31 cellular contexts compared by ENCODE assay signal in genomic region chr20:46377532-46377931, GRCh38. TPM values are rescaled to one million over a fixed set of nuclear protein-coding genes. Genes with fewer than 3 reads are reported as not detected.
DNase-seq lines count a peak whose midpoint lies in the region; ATAC-seq, FAIRE-seq and TF ChIP-seq lines count a peak whose summit lies in the region.
"Had no signal": no experiment of that assay in that cellular context is flagged by ENCODE, and none has a peak within 500 bp of the region (broad histone marks: within the 10 kb centered on the region; RNA-seq: fewer than 3 reads in every experiment).

No MANE protein-coding gene starts in this region.

- intact Hi-C loops in natural killer cell (cut with micrococcal nuclease) (no loop called here), K562 (cut with micrococcal nuclease) (no loop called here), adrenal gland (cut with DNase I) (no loop called here)

- no peak overlapping the region for H3K4me3 Mint-ChIP-seq in natural killer cell
- H3K4me3 Mint-ChIP-seq in natural killer cell treated with Interleukin-12 subunit alpha and Interleukin-12 subunit beta and Interleukin-15 and Interleukin-18, amount 100 ng/mL, for 72 hours, result no peak overlapping the region

- H3K9me3 ChIP-seq in K562 (replicated peaks; ENCODE audit: control insufficient read depth, insufficient read depth, low read depth, low read length), result no peaks in the 10 kb centered on the region
- H3K9me3 ChIP-seq in keratinocyte (ENCODE audit: control insufficient read depth, low read depth, low read length), result no peaks in the 10 kb centered on the region
- no peaks in the 10 kb centered on the region for H3K9me3 ChIP-seq in adrenal gland (replicated peaks in 1 of 3)
- H3K9me3 ChIP-seq: ascending aorta, BLaER1, heart left ventricle, spleen, uterus had no signal

- dilution Hi-C loops in keratinocyte (cut with MboI; ENCODE audit: extremely low pct_ligation_motif_present, low sequenced_read_pairs), result no loop called here

- H3K9me1 ChIP-seq in K562 (ENCODE audit: control insufficient read depth, insufficient read depth, low read length) (no peaks in the 10 kb centered on the region), keratinocyte (ENCODE audit: control insufficient read depth, extremely low read depth, insufficient read depth, low read length) (no peaks in the 10 kb centered on the region)

- H4K20me1 ChIP-seq in K562 (replicated peaks; ENCODE audit: control insufficient read depth, insufficient read depth, low read length), result 0 out of 2 replicates have a peak, but pooled peaks cover 4% of the 10 kb centered on the region
- no peaks in the 10 kb centered on the region for H4K20me1 ChIP-seq in keratinocyte (ENCODE audit: control insufficient read depth, extremely low read depth, insufficient read depth, low read length)
- H4K20me1 ChIP-seq: BLaER1 had no signal

- in situ Hi-C loops in K562 (cut with MboI), result no loop called here

- H3K9ac ChIP-seq in K562 (ENCODE audit: insufficient read depth in 1 of 2, low read depth in 2 of 2, low read length in 2 of 2) (peak overlapping the region in 1 of 2 experiments; percentile 4; a peak in 1 of 4 replicates), keratinocyte (ENCODE audit: control insufficient read depth, extremely low read depth, insufficient read depth, low read length) (no peak overlapping the region)
- H3K9ac ChIP-seq: BLaER1 had no signal

- H3K4me3 ChIP-seq in K562, result no peak overlapping the region
- no peak overlapping the region for H3K4me3 ChIP-seq in keratinocyte (ENCODE audit: control insufficient read depth in 2 of 3, extremely low read depth in 1 of 3, insufficient read depth in 2 of 3, low read depth in 1 of 3, low read length in 3 of 3)
- no peak overlapping the region for H3K4me3 ChIP-seq in adrenal gland
- H3K4me3 ChIP-seq: ascending aorta, BLaER1, dorsolateral prefrontal cortex, heart left ventricle, spleen, uterus had no signal

- ATAC-seq in natural killer cell (no peak), K562 (peak; percentile 79), HG02938 (IDR thresholded peaks at IDR 0.05; ENCODE audit: unreplicated experiment) (no peak)
- ATAC-seq in natural killer cell treated with Interleukin-12 subunit alpha and Interleukin-12 subunit beta and Interleukin-15 and Interleukin-18, amount 100 ng/mL, for 72 hours, result no peak
- ATAC-seq: heart left ventricle; left cardiac atrium; Right ventricle myocardium inferior; stimulated activated naive B cell treated with anti-CD40 and anti-IgM and Interleukin-4, amounts not matched to agents 10 μg/mL and 1 μg/mL and 100 μg/mL, for 72 hours had no signal

- H3K27ac Mint-ChIP-seq in natural killer cell, result peak overlapping the region; percentile 9 to 16
- no peak overlapping the region for H3K27ac Mint-ChIP-seq in natural killer cell treated with Interleukin-12 subunit alpha and Interleukin-12 subunit beta and Interleukin-15 and Interleukin-18, amount 100 ng/mL, for 72 hours
- H3K27ac Mint-ChIP-seq: stimulated activated naive B cell treated with anti-CD40 and anti-IgM and Interleukin-4, amounts not matched to agents 10 μg/mL and 1 μg/mL and 100 μg/mL, for 72 hours had no signal

- TF ChIP-seq RAD21 in K562 (CRISPR knock-in tag; conservative IDR thresholded peaks at IDR 0.05 in 1 of 2, IDR thresholded peaks at IDR 0.05 in 1 of 2), result peak in 1 of 2 experiments; percentile 22; a peak in 2 of 4 replicates

- no peaks in the 10 kb centered on the region for H3K9me3 Mint-ChIP-seq in natural killer cell
- no peaks in the 10 kb centered on the region for H3K9me3 Mint-ChIP-seq in natural killer cell treated with Interleukin-12 subunit alpha and Interleukin-12 subunit beta and Interleukin-15 and Interleukin-18, amount 100 ng/mL, for 72 hours
- H3K9me3 Mint-ChIP-seq: stimulated activated naive B cell treated with anti-CD40 and anti-IgM and Interleukin-4, amounts not matched to agents 10 μg/mL and 1 μg/mL and 100 μg/mL, for 72 hours had no signal

- TF ChIP-seq POLR2A in K562 (conservative IDR thresholded peaks at IDR 0.05), result no peak
- no peak for TF ChIP-seq POLR2A in adrenal gland (IDR thresholded peaks at IDR 0.05)

- no peak for TF ChIP-seq EP300 in K562 (IDR thresholded peaks at IDR 0.05; ENCODE audit: low read length)

- POLR2A ChIA-PET in K562 (lab: Yijun Ruan, JAX), result interaction anchor here (0.8 kb wide), 1 partner anchor 14 kb away, joined by 3 read pairs; no protein-coding TSS in a partner anchor

- no peaks in the 10 kb centered on the region for H3K27me3 Mint-ChIP-seq in natural killer cell (ENCODE audit: low read depth in 2 of 2)
- no peaks in the 10 kb centered on the region for H3K27me3 Mint-ChIP-seq in natural killer cell treated with Interleukin-12 subunit alpha and Interleukin-12 subunit beta and Interleukin-15 and Interleukin-18, amount 100 ng/mL, for 72 hours
- H3K27me3 Mint-ChIP-seq: stimulated activated naive B cell treated with anti-CD40 and anti-IgM and Interleukin-4, amounts not matched to agents 10 μg/mL and 1 μg/mL and 100 μg/mL, for 72 hours had no signal

- H3K4me1 ChIP-seq in K562 (replicated peaks in 1 of 2; ENCODE audit: control insufficient read depth in 2 of 2, insufficient read depth in 2 of 2, low read length in 2 of 2), result peaks cover 0 to 9% of the 10 kb centered on the region in 2 experiments; a peak in 1 of 5 replicates
- peaks cover 23% of the 10 kb centered on the region for H3K4me1 ChIP-seq in keratinocyte (ENCODE audit: control insufficient read depth, extremely low read depth, insufficient read depth, low read length)
- no peaks in the 10 kb centered on the region for H3K4me1 ChIP-seq in adrenal gland (replicated peaks in 1 of 2)
- H3K4me1 ChIP-seq: ascending aorta, heart left ventricle, uterus had no signal

- CTCF ChIA-PET in K562 (lab: Yijun Ruan, JAX; ENCODE audit: low intra/inter-chr PET ratio), result no interaction called here

- peaks cover 46% of the 10 kb centered on the region for H3K36me3 Mint-ChIP-seq in natural killer cell
- peaks cover 32% of the 10 kb centered on the region for H3K36me3 Mint-ChIP-seq in natural killer cell treated with Interleukin-12 subunit alpha and Interleukin-12 subunit beta and Interleukin-15 and Interleukin-18, amount 100 ng/mL, for 72 hours

- DNase-seq in natural killer cell (no peak), K562 (ENCODE audit: extremely low read depth in 1 of 4, low spot score in 3 of 4) (no peak), keratinocyte (ENCODE audit: low read depth, low spot score) (no peak), adrenal gland (no peak), HT-29 (ENCODE audit: low spot score) (no peak), RKO (ENCODE audit: low spot score) (no peak)
- no peak for DNase-seq in natural killer cell treated with Interleukin-12 subunit alpha and Interleukin-12 subunit beta and Interleukin-15 and Interleukin-18, amount 100 ng/mL, for 72 hours (ENCODE audit: low spot score)
- DNase-seq: activated CD4-positive, alpha-beta T cell treated with anti-CD3 and anti-CD28 coated beads, Interleukin-2, amount 50 U/mL, for 48 hours; activated CD4-positive, CD25-positive, alpha-beta regulatory T cell; activated naive CD4-positive, alpha-beta T cell; activated T-cell treated with anti-CD3 and anti-CD28 coated beads, Interleukin-2, amount 50 U/mL, for 1 hour; dorsolateral prefrontal cortex; heart left ventricle; left cardiac atrium; mesenchymal stem cell; NCI-H1092 treated with DMSO at 0.1 percent for 48 hours; NCI-H2081; NCI-H345; occipital lobe; spleen; stimulated activated CD4-positive, alpha-beta T cell treated with anti-CD3 and anti-CD28 coated beads, Interleukin-2, amount 100 ng/mL, for 48 hours; stimulated activated naive B cell treated with anti-CD40 and anti-IgM and Interleukin-4, amounts not matched to agents 10 μg/mL and 1 μg/mL and 100 μg/mL, for 72 hours; T1000; uterus had no signal

- TF ChIP-seq CTCF in natural killer cell (IDR thresholded peaks at IDR 0.05), result no peak
- TF ChIP-seq CTCF in K562 (IDR thresholded peaks at IDR 0.05 in 2 of 3, conservative IDR thresholded peaks at IDR 0.05 in 1 of 3; ENCODE audit: insufficient read depth in 2 of 3, low read depth in 1 of 3, low read length in 3 of 3), result peak; percentile 9 to 34 (median 19); a peak in 2 of 6 replicates
- TF ChIP-seq CTCF in keratinocyte (optimal IDR thresholded peaks at IDR 0.05 in 1 of 3, IDR thresholded peaks at IDR 0.05 in 1 of 3, conservative IDR thresholded peaks at IDR 0.05 in 1 of 3; ENCODE audit: extremely low read depth in 1 of 3, insufficient read depth in 2 of 3, low read length in 3 of 3), result peak; percentile 48 to 78 (median 50)
- no peak for TF ChIP-seq CTCF in adrenal gland (IDR thresholded peaks at IDR 0.05)

- no peak for FAIRE-seq in K562 (lab: Jason Lieb, UNC)
- FAIRE-seq in keratinocyte (lab: Jason Lieb, UNC), result peak; percentile 95
- FAIRE-seq: endothelial cell of umbilical vein, GM12891, H54 had no signal

- H3K36me3 ChIP-seq in K562 (ENCODE audit: control insufficient read depth, insufficient read depth, low read length), result peaks cover 61% of the 10 kb centered on the region; the same call in 2 of the 3 replicates
- peaks cover 23 to 26% of the 10 kb centered on the region in 2 experiments for H3K36me3 ChIP-seq in keratinocyte (ENCODE audit: control insufficient read depth in 2 of 2, extremely low read depth in 1 of 2, insufficient read depth in 2 of 2, low read length in 2 of 2)
- H3K36me3 ChIP-seq in adrenal gland (replicated peaks in 1 of 2), result peaks cover 0 to 100% of the 10 kb centered on the region in 2 donors
- H3K36me3 ChIP-seq: uterus had no signal

- no peak overlapping the region for H3K27ac ChIP-seq in K562 (ENCODE audit: extremely low read depth, low read depth, low read length)
- no peak overlapping the region for H3K27ac ChIP-seq in keratinocyte (ENCODE audit: control insufficient read depth, insufficient read depth, low read length)
- no peak overlapping the region for H3K27ac ChIP-seq in adrenal gland
- H3K27ac ChIP-seq: ascending aorta, BLaER1, heart left ventricle, uterus had no signal

- H2AFZ ChIP-seq in K562 (ENCODE audit: low read depth, low read length) (no peak overlapping the region), keratinocyte (ENCODE audit: control insufficient read depth, low read length) (no peak overlapping the region)

- WGBS in K562 (ENCODE audit: insufficient coverage, low coverage, missing lambda C conversion rate), result 35% methylated on average over 6 of the region's 6 CpGs
- WGBS in adrenal gland, 4 donors, result 92 to 95% (median 93%) methylated on average over 6 of the region's 6 CpGs

- H3K4me1 Mint-ChIP-seq in natural killer cell, result peaks cover 6 to 19% of the 10 kb centered on the region in 2 donors
- peaks cover 0 to 9% of the 10 kb centered on the region in 2 donors for H3K4me1 Mint-ChIP-seq in natural killer cell treated with Interleukin-12 subunit alpha and Interleukin-12 subunit beta and Interleukin-15 and Interleukin-18, amount 100 ng/mL, for 72 hours (ENCODE audit: low read depth in 2 of 2)

- BruUV-seq in K562 (replicated peaks; lab: Mats Ljungman, UMichigan), result no TSS peak

- H3K79me2 ChIP-seq in K562 (ENCODE audit: control insufficient read depth, insufficient read depth, low read length), result no peaks in the 10 kb centered on the region
- no peaks in the 10 kb centered on the region for H3K79me2 ChIP-seq in keratinocyte (ENCODE audit: control insufficient read depth, insufficient read depth, low read length)

- H3K4me2 ChIP-seq in K562 (ENCODE audit: insufficient read depth, low read length) (no peak overlapping the region), keratinocyte (ENCODE audit: control insufficient read depth, extremely low read depth, insufficient read depth, low read depth, low read length) (peak overlapping the region; percentile 46)
- H3K4me2 ChIP-seq: BLaER1 had no signal

- no peaks in the 10 kb centered on the region for H3K27me3 ChIP-seq in K562 (ENCODE audit: control insufficient read depth in 2 of 2, insufficient read depth in 2 of 2, low read length in 2 of 2)
- H3K27me3 ChIP-seq in keratinocyte (ENCODE audit: control insufficient read depth, extremely low read depth, insufficient read depth, low read length), result no peaks in the 10 kb centered on the region
- H3K27me3 ChIP-seq in adrenal gland, result no peaks in the 10 kb centered on the region
- H3K27me3 ChIP-seq: ascending aorta, BLaER1, dorsolateral prefrontal cortex, heart left ventricle, spleen, uterus had no signal

RNA-seq across cellular contexts. Expression of gene ELMO2, which starts 28.9 kb away (rescaled TPM):
- total RNA-seq in natural killer cell (100 to 1,000 TPM; 108 to 156 (median 142) TPM), K562 (2014; rRNA removed) (7.5 and 10.5 TPM in 2 replicates), K562 (2014; rRNA removed; fragmentation: Illumina TruSeq; extraction: Trizol) (10.2 and 10.6 TPM in 2 replicates), K562 (2015; rRNA removed; fragmentation: Illumina TruSeq; extraction: Trizol) (14.3 and 16.8 TPM in 2 replicates), K562 (2021) (16.5 and 19.6 TPM in 2 replicates), adrenal gland (10 to 100 TPM; 42.4 to 69.0 (median 52.2) TPM)
- total RNA-seq in natural killer cell treated with Interleukin-12 subunit alpha and Interleukin-12 subunit beta and Interleukin-15 and Interleukin-18, amount 100 ng/mL, for 72 hours, result 100 to 1,000 TPM in 1 of 2 donors, 10 to 100 TPM in 1; 92.3 to 100 TPM
- total RNA-seq in K562 (2011; cell fraction: chromatin; rRNA removed; ENCODE audit: low replicate concordance), result 25.8 and 29.0 TPM in 2 replicates
- total RNA-seq in K562 (2011; cell fraction: nucleolus; rRNA removed), result 10.8 and 12.8 TPM in 2 replicates
- total RNA-seq in K562 (2011; cell fraction: nucleoplasm; rRNA removed), result 19.3 and 27.9 TPM in 2 replicates
- polyA plus RNA-seq in K562 (2011; rRNA removed) (16.4 and 17.6 TPM in 2 replicates), K562 (2014; fragmentation: Illumina TruSeq; extraction: Trizol) (16.4 and 21.5 TPM in 2 replicates), K562 (2014; fragmentation: Nextera tagmentation; extraction: Ambion mirVana) (10 to 100 TPM in 1 of 2 experiments, 1 to 10 TPM in 1; 8.8 to 15.9 TPM), K562 (2014; rRNA removed) (12.2 and 14.8 TPM in 2 replicates), keratinocyte (28.5 to 37.0 TPM (median 32.4 TPM) in 3 replicates), adrenal gland (10 to 100 TPM; 36.2 to 55.1 (median 38.3) TPM)
- 22.4 and 24.3 TPM in 2 replicates for polyA plus RNA-seq in K562 (2011; cell fraction: cytosol; rRNA removed)
- polyA plus RNA-seq in K562 (2011; cell fraction: nucleus; rRNA removed), result 32.1 and 38.6 TPM in 2 replicates
- polyA plus RNA-seq in K562 (2012), result 13.4 and 16.5 TPM in 2 replicates
- polyA minus RNA-seq in K562 (2011; rRNA and poly(A)+ RNA removed), result 20.3 and 24.0 TPM in 2 replicates
- 12.3 and 15.4 TPM in 2 replicates for polyA minus RNA-seq in K562 (2011; cell fraction: cytosol; rRNA and poly(A)+ RNA removed)
- polyA minus RNA-seq in K562 (2011; cell fraction: nucleus; rRNA and poly(A)+ RNA removed), result 9.2 and 15.8 TPM in 2 replicates
- polyA plus RNA-seq in keratinocyte (2011; ENCODE audit: low read depth), result 11.4 TPM
- polyA plus RNA-seq in keratinocyte (2011; cell fraction: cytosol; rRNA removed), result 27.6 and 31.3 TPM in 2 replicates
- polyA plus RNA-seq in keratinocyte (2011; cell fraction: nucleus; rRNA removed), result 51.6 and 65.5 TPM in 2 replicates
- 18.3 and 22.3 TPM in 2 replicates for polyA plus RNA-seq in keratinocyte (2012; ENCODE audit: low replicate concordance)
- polyA minus RNA-seq in keratinocyte, result 39.8 to 66.1 TPM (median 53.9 TPM) in 3 replicates
- polyA minus RNA-seq in keratinocyte (2011; cell fraction: cytosol; rRNA and poly(A)+ RNA removed), result 20.9 TPM
- 27.9 and 44.4 TPM in 2 replicates for polyA minus RNA-seq in keratinocyte (2011; cell fraction: nucleus; rRNA and poly(A)+ RNA removed)
- 28.6 and 35.2 TPM in 2 replicates for total RNA-seq in HT-29 (2014; rRNA removed; shearing (Covaris generic))

Comparison
In these comparisons a context has a peak if more than half of its experiments do, and no peak if none do; other contexts are left out.
1. H3K27ac Mint-ChIP-seq: peak in natural killer cell (2 of 2); none in natural killer cell treated with Interleukin-12 subunit alpha and Interleukin-12 subunit beta and Interleukin-15 and Interleukin-18, amount 100 ng/mL, for 72 hours (0 of 2).
2. CTCF ChIP-seq: peak in K562 (3 of 3) and keratinocyte (3 of 3); none in natural killer cell (single experiment) and adrenal gland (0 of 6).